ENCODE assay signal across 17 cellular contexts in genomic region chr10:43867113-43867512, GRCh38.
DNase-seq lines count a peak whose midpoint lies in the region; ATAC-seq and TF ChIP-seq lines count a peak whose summit lies in the region.
"Had no signal": no experiment of that assay in that cellular context is flagged by ENCODE, and none has a peak within 500 bp of the region (broad histone marks: within the 10 kb centered on the region; RNA-seq: fewer than 3 reads in every experiment).

No MANE protein-coding gene starts in this region.

- TF ChIP-seq CTCF in CD14-positive monocyte (IDR thresholded peaks at IDR 0.05) (no peak), PC-3 (conservative IDR thresholded peaks at IDR 0.05; ENCODE audit: low read depth, low read length) (no peak)

- CTCF ChIA-PET in PC-3 (lab: Charles Lee), result no interaction called here

- no peaks in the 10 kb centered on the region for H3K27me3 ChIP-seq in SJSA1 (replicated peaks)
- peaks cover 0 to 3% of the 10 kb centered on the region in 2 experiments for H3K27me3 ChIP-seq in mesenchymal stem cell (ENCODE audit: control insufficient read depth in 1 of 2, insufficient read depth in 1 of 2, low read length in 2 of 2)
- H3K27me3 ChIP-seq in skeletal muscle satellite cell (ENCODE audit: control insufficient read depth, insufficient read depth, low read length), result no peaks in the 10 kb centered on the region
- H3K27me3 ChIP-seq in PC-3 (ENCODE audit: low read length), result 0 out of 2 replicates have a peak, but pooled peaks cover 4% of the 10 kb centered on the region
- H3K27me3 ChIP-seq: BE2C had no signal

- no peak overlapping the region for H3K9ac ChIP-seq in mesenchymal stem cell (ENCODE audit: low read length)
- no peak overlapping the region for H3K9ac ChIP-seq in skeletal muscle satellite cell (ENCODE audit: low read depth, low read length)
- no peak overlapping the region for H3K9ac ChIP-seq in PC-3 (ENCODE audit: low read length)

- no peak overlapping the region for H2BK5ac ChIP-seq in mesenchymal stem cell (ENCODE audit: low read depth, low read length, poor library complexity, severe bottlenecking)

- no peaks in the 10 kb centered on the region for H3F3A ChIP-seq in PC-3 (ENCODE audit: low read length, unreplicated experiment)

- H3K36me3 ChIP-seq in SJSA1 (no peaks in the 10 kb centered on the region), mesenchymal stem cell (ENCODE audit: control insufficient read depth in 1 of 2, insufficient read depth in 2 of 2, low read depth in 1 of 2, low read length in 2 of 2) (no peaks in the 10 kb centered on the region), skeletal muscle satellite cell (ENCODE audit: insufficient read depth, low read length) (no peaks in the 10 kb centered on the region), PC-3 (ENCODE audit: low read depth, low read length) (no peaks in the 10 kb centered on the region)
- H3K36me3 ChIP-seq: BE2C had no signal

- H2BK120ac ChIP-seq in mesenchymal stem cell (ENCODE audit: low read depth, low read length), result peak overlapping the region; percentile 84

- H2BK12ac ChIP-seq in mesenchymal stem cell (ENCODE audit: low read length in 2 of 2), result peak overlapping the region; percentile 31 to 69

- H3K9me2 ChIP-seq in PC-3 (replicated peaks; ENCODE audit: low read length), result no peaks in the 10 kb centered on the region

- H3K4me1 Mint-ChIP-seq in CD14-positive monocyte, result no peaks in the 10 kb centered on the region

- H3K9me3 Mint-ChIP-seq in CD14-positive monocyte, result no peaks in the 10 kb centered on the region

- H3K27me3 Mint-ChIP-seq in CD14-positive monocyte (ENCODE audit: low read depth in 3 of 3), result peaks cover 2 to 8% (median 6%) of the 10 kb centered on the region in 3 donors

- peak overlapping the region; percentile 70 for H4K91ac ChIP-seq in mesenchymal stem cell (ENCODE audit: low read length)

- no peak overlapping the region for H3K27ac Mint-ChIP-seq in CD14-positive monocyte

- H3K79me2 ChIP-seq in PC-3 (ENCODE audit: low read length), result no peaks in the 10 kb centered on the region

- H3K4me3 ChIP-seq in SJSA1 (no peak overlapping the region), mesenchymal stem cell (ENCODE audit: insufficient read depth in 1 of 2, low read depth in 1 of 2, low read length in 2 of 2) (no peak overlapping the region), skeletal muscle satellite cell (ENCODE audit: low read length) (no peak overlapping the region), PC-3 (ENCODE audit: low read length) (no peak overlapping the region)

- H3K18ac ChIP-seq in mesenchymal stem cell (ENCODE audit: low read depth in 1 of 2, low read length in 2 of 2), result peak overlapping the region; percentile 60 to 69

- H3K27ac ChIP-seq in SJSA1 (peak overlapping the region; percentile 72), mesenchymal stem cell (ENCODE audit: low read length, poor library complexity, severe bottlenecking) (no peak overlapping the region), PC-3 (ENCODE audit: low read length) (no peak overlapping the region)
- H3K27ac ChIP-seq: RWPE1 had no signal

- peak overlapping the region in 1 of 2 experiments; percentile 71 for H3K4ac ChIP-seq in mesenchymal stem cell (ENCODE audit: low read depth in 1 of 2, low read length in 2 of 2)

- no peaks in the 10 kb centered on the region for H3K9me3 ChIP-seq in SJSA1 (replicated peaks)
- H3K9me3 ChIP-seq in mesenchymal stem cell (ENCODE audit: control insufficient read depth, low read length), result no peaks in the 10 kb centered on the region
- no peaks in the 10 kb centered on the region for H3K9me3 ChIP-seq in skeletal muscle satellite cell (replicated peaks; ENCODE audit: low read length)
- no peaks in the 10 kb centered on the region for H3K9me3 ChIP-seq in PC-3 (ENCODE audit: low read length)
- H3K9me3 ChIP-seq: BE2C had no signal

- no peak for ATAC-seq in PC-3

- POLR2A ChIA-PET in PC-3 (lab: Charles Lee; ENCODE audit: unreplicated experiment), result no interaction called here

- H2AFZ ChIP-seq in mesenchymal stem cell (ENCODE audit: low read depth, low read length) (no peak overlapping the region), PC-3 (ENCODE audit: low read length) (no peak overlapping the region)

- no peak overlapping the region for H3K4me3 Mint-ChIP-seq in CD14-positive monocyte
- H3K4me3 Mint-ChIP-seq: CD4-positive, alpha-beta memory T cell had no signal

- no peaks in the 10 kb centered on the region for H3K79me1 ChIP-seq in mesenchymal stem cell (replicated peaks; ENCODE audit: low read length, poor library complexity, severe bottlenecking)

- H3K4me1 ChIP-seq in SJSA1 (replicated peaks) (peaks cover 50% of the 10 kb centered on the region), mesenchymal stem cell (ENCODE audit: control insufficient read depth, insufficient read depth, low read depth, low read length) (peaks cover 19% of the 10 kb centered on the region), skeletal muscle satellite cell (ENCODE audit: control insufficient read depth, insufficient read depth, low read length) (peaks cover 61% of the 10 kb centered on the region), PC-3 (ENCODE audit: insufficient read depth, low read length) (peaks cover 27% of the 10 kb centered on the region)

- BruUV-seq in PC-3 (replicated peaks; lab: Mats Ljungman, UMichigan), result no TSS peak

- no peak overlapping the region for H3K23ac ChIP-seq in mesenchymal stem cell (ENCODE audit: low read length in 2 of 2)

- H4K20me1 ChIP-seq in PC-3 (ENCODE audit: low read length), result no peaks in the 10 kb centered on the region

- no peak overlapping the region for H3K14ac ChIP-seq in mesenchymal stem cell (ENCODE audit: low read length in 2 of 2)

- H3K36me3 Mint-ChIP-seq in CD14-positive monocyte, result no peaks in the 10 kb centered on the region
- H3K36me3 Mint-ChIP-seq: CD4-positive, alpha-beta memory T cell had no signal

- no peak overlapping the region for H2AK5ac ChIP-seq in mesenchymal stem cell (ENCODE audit: low read length, severe bottlenecking)

- intact Hi-C loops in CD14-positive monocyte (cut with micrococcal nuclease) (no loop called here), PC-3 (cut with micrococcal nuclease) (no loop called here)

- H2BK15ac ChIP-seq in mesenchymal stem cell (ENCODE audit: low read depth, poor library complexity, severe bottlenecking), result no peak overlapping the region

- H4K8ac ChIP-seq in mesenchymal stem cell (ENCODE audit: low read length), result peak overlapping the region; percentile 48

- H3K4me2 ChIP-seq in mesenchymal stem cell (ENCODE audit: low read length, poor library complexity, severe bottlenecking), result no peak overlapping the region
- H3K4me2 ChIP-seq in skeletal muscle satellite cell (ENCODE audit: low read length), result peak overlapping the region; percentile 51
- no peak overlapping the region for H3K4me2 ChIP-seq in PC-3 (ENCODE audit: low read length)

- WGBS in mesenchymal stem cell, result 90% methylated on average over 7 of the region's 7 CpGs

- peak; percentile 18 for DNase-seq in CD14-positive monocyte (ENCODE audit: low spot score)
- DNase-seq in SJSA1 (ENCODE audit: low read depth in 1 of 2, low spot score in 2 of 2), result peak in 1 of 2 experiments; percentile 38
- no peak for DNase-seq in mesenchymal stem cell
- no peak for DNase-seq in PC-3
- DNase-seq in cerebellar nuclear complex (lab: John Stamatoyannopoulos, UW), result no peak
- no peak for DNase-seq in GM19238 (ENCODE audit: insufficient read length, low spot score)
- DNase-seq: BE2C; CD4-positive, alpha-beta memory T cell; DMS79 treated with DMSO at 0.1 percent for 48 hours; GOT3; NCI-H1092; NCI-H146; NCI-H2081; NCI-H748 treated with DMSO at 0.1 percent for 48 hours; OCI-M1 had no signal
